ENCODE assay signal across 1 cellular context in the genomic region with DNA sequence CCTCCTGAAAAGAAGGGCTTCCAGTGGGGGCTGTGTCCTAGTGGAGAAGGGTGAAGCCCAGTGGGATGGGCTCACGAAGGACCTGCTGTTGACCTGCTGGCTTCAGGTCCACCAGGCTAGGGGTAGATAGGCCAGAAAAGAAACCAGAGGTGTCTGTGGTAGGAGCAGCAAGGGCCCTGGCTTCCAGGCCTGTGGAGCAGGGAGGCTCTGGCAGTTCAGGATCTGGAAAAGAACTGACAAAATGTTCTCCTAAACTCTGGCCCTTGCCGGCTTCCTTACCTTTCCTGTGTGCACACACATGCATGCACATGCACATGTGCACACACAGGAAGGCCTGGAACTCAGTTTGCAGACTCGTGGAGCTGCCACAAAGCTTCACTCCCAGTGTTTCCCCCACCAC.
TF ChIP-seq lines count a peak whose summit lies in the region.

No MANE protein-coding gene starts in this region.

TF ChIP-seq in HepG2, 621 proteins besides CTCF, POLR2A, EP300 and RAD21 (continued from another document and continues in another):
- TF ChIP-seq, protein P1, sequence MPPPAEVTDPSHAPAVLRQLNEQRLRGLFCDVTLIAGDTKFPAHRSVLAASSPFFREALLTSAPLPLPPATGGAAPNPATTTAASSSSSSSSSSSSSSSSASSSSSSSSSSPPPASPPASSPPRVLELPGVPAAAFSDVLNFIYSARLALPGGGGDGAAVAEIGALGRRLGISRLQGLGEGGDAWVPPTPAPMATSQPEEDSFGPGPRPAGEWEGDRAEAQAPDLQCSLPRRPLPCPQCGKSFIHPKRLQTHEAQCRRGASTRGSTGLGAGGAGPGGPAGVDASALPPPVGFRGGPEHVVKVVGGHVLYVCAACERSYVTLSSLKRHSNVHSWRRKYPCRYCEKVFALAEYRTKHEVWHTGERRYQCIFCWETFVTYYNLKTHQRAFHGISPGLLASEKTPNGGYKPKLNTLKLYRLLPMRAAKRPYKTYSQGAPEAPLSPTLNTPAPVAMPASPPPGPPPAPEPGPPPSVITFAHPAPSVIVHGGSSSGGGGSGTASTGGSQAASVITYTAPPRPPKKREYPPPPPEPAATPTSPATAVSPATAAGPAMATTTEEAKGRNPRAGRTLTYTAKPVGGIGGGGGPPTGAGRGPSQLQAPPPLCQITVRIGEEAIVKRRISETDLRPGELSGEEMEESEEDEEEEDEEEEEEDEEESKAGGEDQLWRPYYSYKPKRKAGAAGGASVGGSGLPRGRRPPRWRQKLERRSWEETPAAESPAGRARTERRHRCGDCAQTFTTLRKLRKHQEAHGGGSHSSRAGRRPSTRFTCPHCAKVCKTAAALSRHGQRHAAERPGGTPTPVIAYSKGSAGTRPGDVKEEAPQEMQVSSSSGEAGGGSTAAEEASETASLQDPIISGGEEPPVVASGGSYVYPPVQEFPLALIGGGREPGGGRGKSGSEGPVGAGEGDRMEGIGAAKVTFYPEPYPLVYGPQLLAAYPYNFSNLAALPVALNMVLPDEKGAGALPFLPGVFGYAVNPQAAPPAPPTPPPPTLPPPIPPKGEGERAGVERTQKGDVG (CRISPR knock-in tag; IDR thresholded peaks at IDR 0.05; ENCODE audit: borderline replicate concordance), result peak; percentile 31; the same call in 1 of the 2 replicates
- peak; percentile 19; the same call in 1 of the 2 replicates for TF ChIP-seq PHF8 (CRISPR knock-in tag; IDR thresholded peaks at IDR 0.05)
- TF ChIP-seq ZNF569 (CRISPR knock-in tag; IDR thresholded peaks at IDR 0.05; ENCODE audit: borderline replicate concordance), result no peak
- TF ChIP-seq, protein P2, sequence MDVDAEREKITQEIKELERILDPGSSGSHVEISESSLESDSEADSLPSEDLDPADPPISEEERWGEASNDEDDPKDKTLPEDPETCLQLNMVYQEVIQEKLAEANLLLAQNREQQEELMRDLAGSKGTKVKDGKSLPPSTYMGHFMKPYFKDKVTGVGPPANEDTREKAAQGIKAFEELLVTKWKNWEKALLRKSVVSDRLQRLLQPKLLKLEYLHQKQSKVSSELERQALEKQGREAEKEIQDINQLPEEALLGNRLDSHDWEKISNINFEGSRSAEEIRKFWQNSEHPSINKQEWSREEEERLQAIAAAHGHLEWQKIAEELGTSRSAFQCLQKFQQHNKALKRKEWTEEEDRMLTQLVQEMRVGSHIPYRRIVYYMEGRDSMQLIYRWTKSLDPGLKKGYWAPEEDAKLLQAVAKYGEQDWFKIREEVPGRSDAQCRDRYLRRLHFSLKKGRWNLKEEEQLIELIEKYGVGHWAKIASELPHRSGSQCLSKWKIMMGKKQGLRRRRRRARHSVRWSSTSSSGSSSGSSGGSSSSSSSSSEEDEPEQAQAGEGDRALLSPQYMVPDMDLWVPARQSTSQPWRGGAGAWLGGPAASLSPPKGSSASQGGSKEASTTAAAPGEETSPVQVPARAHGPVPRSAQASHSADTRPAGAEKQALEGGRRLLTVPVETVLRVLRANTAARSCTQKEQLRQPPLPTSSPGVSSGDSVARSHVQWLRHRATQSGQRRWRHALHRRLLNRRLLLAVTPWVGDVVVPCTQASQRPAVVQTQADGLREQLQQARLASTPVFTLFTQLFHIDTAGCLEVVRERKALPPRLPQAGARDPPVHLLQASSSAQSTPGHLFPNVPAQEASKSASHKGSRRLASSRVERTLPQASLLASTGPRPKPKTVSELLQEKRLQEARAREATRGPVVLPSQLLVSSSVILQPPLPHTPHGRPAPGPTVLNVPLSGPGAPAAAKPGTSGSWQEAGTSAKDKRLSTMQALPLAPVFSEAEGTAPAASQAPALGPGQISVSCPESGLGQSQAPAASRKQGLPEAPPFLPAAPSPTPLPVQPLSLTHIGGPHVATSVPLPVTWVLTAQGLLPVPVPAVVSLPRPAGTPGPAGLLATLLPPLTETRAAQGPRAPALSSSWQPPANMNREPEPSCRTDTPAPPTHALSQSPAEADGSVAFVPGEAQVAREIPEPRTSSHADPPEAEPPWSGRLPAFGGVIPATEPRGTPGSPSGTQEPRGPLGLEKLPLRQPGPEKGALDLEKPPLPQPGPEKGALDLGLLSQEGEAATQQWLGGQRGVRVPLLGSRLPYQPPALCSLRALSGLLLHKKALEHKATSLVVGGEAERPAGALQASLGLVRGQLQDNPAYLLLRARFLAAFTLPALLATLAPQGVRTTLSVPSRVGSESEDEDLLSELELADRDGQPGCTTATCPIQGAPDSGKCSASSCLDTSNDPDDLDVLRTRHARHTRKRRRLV (CRISPR knock-in tag; IDR thresholded peaks at IDR 0.05), result no peak
- no peak for TF ChIP-seq SP140L (CRISPR knock-in tag; IDR thresholded peaks at IDR 0.05; ENCODE audit: borderline replicate concordance)
- TF ChIP-seq ZNF432 (CRISPR knock-in tag; IDR thresholded peaks at IDR 0.05; ENCODE audit: borderline replicate concordance), result no peak
- TF ChIP-seq SIN3B (IDR thresholded peaks at IDR 0.05; ENCODE audit: low read length), result no peak
- TF ChIP-seq, protein P3, sequence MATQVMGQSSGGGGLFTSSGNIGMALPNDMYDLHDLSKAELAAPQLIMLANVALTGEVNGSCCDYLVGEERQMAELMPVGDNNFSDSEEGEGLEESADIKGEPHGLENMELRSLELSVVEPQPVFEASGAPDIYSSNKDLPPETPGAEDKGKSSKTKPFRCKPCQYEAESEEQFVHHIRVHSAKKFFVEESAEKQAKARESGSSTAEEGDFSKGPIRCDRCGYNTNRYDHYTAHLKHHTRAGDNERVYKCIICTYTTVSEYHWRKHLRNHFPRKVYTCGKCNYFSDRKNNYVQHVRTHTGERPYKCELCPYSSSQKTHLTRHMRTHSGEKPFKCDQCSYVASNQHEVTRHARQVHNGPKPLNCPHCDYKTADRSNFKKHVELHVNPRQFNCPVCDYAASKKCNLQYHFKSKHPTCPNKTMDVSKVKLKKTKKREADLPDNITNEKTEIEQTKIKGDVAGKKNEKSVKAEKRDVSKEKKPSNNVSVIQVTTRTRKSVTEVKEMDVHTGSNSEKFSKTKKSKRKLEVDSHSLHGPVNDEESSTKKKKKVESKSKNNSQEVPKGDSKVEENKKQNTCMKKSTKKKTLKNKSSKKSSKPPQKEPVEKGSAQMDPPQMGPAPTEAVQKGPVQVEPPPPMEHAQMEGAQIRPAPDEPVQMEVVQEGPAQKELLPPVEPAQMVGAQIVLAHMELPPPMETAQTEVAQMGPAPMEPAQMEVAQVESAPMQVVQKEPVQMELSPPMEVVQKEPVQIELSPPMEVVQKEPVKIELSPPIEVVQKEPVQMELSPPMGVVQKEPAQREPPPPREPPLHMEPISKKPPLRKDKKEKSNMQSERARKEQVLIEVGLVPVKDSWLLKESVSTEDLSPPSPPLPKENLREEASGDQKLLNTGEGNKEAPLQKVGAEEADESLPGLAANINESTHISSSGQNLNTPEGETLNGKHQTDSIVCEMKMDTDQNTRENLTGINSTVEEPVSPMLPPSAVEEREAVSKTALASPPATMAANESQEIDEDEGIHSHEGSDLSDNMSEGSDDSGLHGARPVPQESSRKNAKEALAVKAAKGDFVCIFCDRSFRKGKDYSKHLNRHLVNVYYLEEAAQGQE (IDR thresholded peaks at IDR 0.05; ENCODE audit: borderline replicate concordance in 1 of 2, low read depth in 1 of 2, low read length in 2 of 2), result no peak
- TF ChIP-seq SOX13 (IDR thresholded peaks at IDR 0.05), result no peak
- TF ChIP-seq SOX13 (CRISPR knock-in tag; conservative IDR thresholded peaks at IDR 0.05 in 1 of 2, IDR thresholded peaks at IDR 0.05 in 1 of 2), result no peak
- no peak for TF ChIP-seq ZNF501 (CRISPR knock-in tag; IDR thresholded peaks at IDR 0.05)
- no peak for TF ChIP-seq ZNF564 (CRISPR knock-in tag; IDR thresholded peaks at IDR 0.05)
- TF ChIP-seq ZFX (CRISPR knock-in tag; IDR thresholded peaks at IDR 0.05; ENCODE audit: low read depth), result 0 out of 2 replicates have a peak, but pooled peaks have one; percentile 40
- no peak for TF ChIP-seq ZNF619 (CRISPR knock-in tag; IDR thresholded peaks at IDR 0.05)
- TF ChIP-seq KLF9 (CRISPR knock-in tag; IDR thresholded peaks at IDR 0.05; ENCODE audit: low read depth), result no peak
- 0 out of 2 replicates have a peak, but pooled peaks have one; percentile 20 for TF ChIP-seq ZFP82 (CRISPR knock-in tag; IDR thresholded peaks at IDR 0.05; ENCODE audit: borderline replicate concordance)
- TF ChIP-seq, protein P4, sequence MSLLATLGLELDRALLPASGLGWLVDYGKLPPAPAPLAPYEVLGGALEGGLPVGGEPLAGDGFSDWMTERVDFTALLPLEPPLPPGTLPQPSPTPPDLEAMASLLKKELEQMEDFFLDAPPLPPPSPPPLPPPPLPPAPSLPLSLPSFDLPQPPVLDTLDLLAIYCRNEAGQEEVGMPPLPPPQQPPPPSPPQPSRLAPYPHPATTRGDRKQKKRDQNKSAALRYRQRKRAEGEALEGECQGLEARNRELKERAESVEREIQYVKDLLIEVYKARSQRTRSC (CRISPR knock-in tag; IDR thresholded peaks at IDR 0.05; ENCODE audit: low read depth), result no peak
- TF ChIP-seq HOXA7 (CRISPR knock-in tag; IDR thresholded peaks at IDR 0.05), result no peak
- TF ChIP-seq SMARCE1 (IDR thresholded peaks at IDR 0.05; ENCODE audit: borderline replicate concordance), result no peak
- TF ChIP-seq ELF4 (CRISPR knock-in tag; IDR thresholded peaks at IDR 0.05; ENCODE audit: borderline replicate concordance), result no peak
- no peak for TF ChIP-seq SP5 (CRISPR knock-in tag; IDR thresholded peaks at IDR 0.05; ENCODE audit: borderline replicate concordance, low read depth)
- TF ChIP-seq SNAI1 (CRISPR knock-in tag; IDR thresholded peaks at IDR 0.05; ENCODE audit: borderline replicate concordance), result no peak
- TF ChIP-seq YEATS2 (CRISPR knock-in tag; IDR thresholded peaks at IDR 0.05; ENCODE audit: borderline replicate concordance), result no peak
- TF ChIP-seq E2F1 (CRISPR knock-in tag; IDR thresholded peaks at IDR 0.05), result no peak
- 0 out of 2 replicates have a peak, but pooled peaks have one; percentile 58 for TF ChIP-seq BRD4 (CRISPR knock-in tag; IDR thresholded peaks at IDR 0.05)
- TF ChIP-seq ZNF646 (CRISPR knock-in tag; IDR thresholded peaks at IDR 0.05), result no peak
- TF ChIP-seq CBX2 (IDR thresholded peaks at IDR 0.05; ENCODE audit: low read depth, low read length), result no peak
- no peak for TF ChIP-seq CBX2 (CRISPR knock-in tag; IDR thresholded peaks at IDR 0.05; ENCODE audit: low read depth)
- TF ChIP-seq ZNF253 (CRISPR knock-in tag; IDR thresholded peaks at IDR 0.05; ENCODE audit: borderline replicate concordance), result no peak
- TF ChIP-seq, protein P5, sequence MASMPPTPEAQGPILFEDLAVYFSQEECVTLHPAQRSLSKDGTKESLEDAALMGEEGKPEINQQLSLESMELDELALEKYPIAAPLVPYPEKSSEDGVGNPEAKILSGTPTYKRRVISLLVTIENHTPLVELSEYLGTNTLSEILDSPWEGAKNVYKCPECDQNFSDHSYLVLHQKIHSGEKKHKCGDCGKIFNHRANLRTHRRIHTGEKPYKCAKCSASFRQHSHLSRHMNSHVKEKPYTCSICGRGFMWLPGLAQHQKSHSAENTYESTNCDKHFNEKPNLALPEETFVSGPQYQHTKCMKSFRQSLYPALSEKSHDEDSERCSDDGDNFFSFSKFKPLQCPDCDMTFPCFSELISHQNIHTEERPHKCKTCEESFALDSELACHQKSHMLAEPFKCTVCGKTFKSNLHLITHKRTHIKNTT (CRISPR knock-in tag; IDR thresholded peaks at IDR 0.05), result no peak
- no peak for TF ChIP-seq TRIM24 (CRISPR knock-in tag; IDR thresholded peaks at IDR 0.05)
- no peak for TF ChIP-seq NKX3-1 (CRISPR knock-in tag; IDR thresholded peaks at IDR 0.05)
- no peak for TF ChIP-seq SIX4 (CRISPR knock-in tag; IDR thresholded peaks at IDR 0.05)
